In genomic region chr1:112501810-112502641, GRCh38 we compare ENCODE assay signal across 1 cellular context.
A peak's percentile ranks its signal among the peaks of the same experiment; 100 is the strongest.
TF ChIP-seq lines count a peak whose summit lies in the region.

No MANE protein-coding gene starts in this region.

TF ChIP-seq in HEK293, 187 proteins besides CTCF, POLR2A, EP300 and RAD21 (continued from another document and continues in another):
- TF ChIP-seq SP2 (tag by site-specific recombination; IDR thresholded peaks at IDR 0.05) (no peak), KLF10 (tag by site-specific recombination; IDR thresholded peaks at IDR 0.05) (no peak), ZNF184 (tag by site-specific recombination; IDR thresholded peaks at IDR 0.05) (no peak), ZNF18 (tag by site-specific recombination; IDR thresholded peaks at IDR 0.05) (no peak), ZNF16 (tag by site-specific recombination; IDR thresholded peaks at IDR 0.05; ENCODE audit: low read depth) (no peak), ZNF518A (tag by site-specific recombination; conservative IDR thresholded peaks at IDR 0.05; ENCODE audit: low read depth) (no peak), RBAK (tag by site-specific recombination; IDR thresholded peaks at IDR 0.05) (no peak), ZNF114 (tag by site-specific recombination; IDR thresholded peaks at IDR 0.05) (no peak), ZNF19 (tag by site-specific recombination; IDR thresholded peaks at IDR 0.05; ENCODE audit: low read depth) (no peak), ZNF707 (tag by site-specific recombination; IDR thresholded peaks at IDR 0.05) (no peak), ZEB2 (tag by site-specific recombination; IDR thresholded peaks at IDR 0.05) (peak; percentile 44; the same call in 1 of the 2 replicates), ZNF266 (tag by site-specific recombination; IDR thresholded peaks at IDR 0.05; ENCODE audit: low read depth) (no peak), ZNF610 (tag by site-specific recombination; IDR thresholded peaks at IDR 0.05; ENCODE audit: borderline replicate concordance) (no peak), GFI1B (tag by site-specific recombination; IDR thresholded peaks at IDR 0.05) (no peak), ZNF157 (tag by site-specific recombination; IDR thresholded peaks at IDR 0.05) (no peak), ZNF426 (tag by site-specific recombination; IDR thresholded peaks at IDR 0.05) (no peak), ZNF24 (tag by site-specific recombination; IDR thresholded peaks at IDR 0.05) (no peak), ZNF274 (IDR thresholded peaks at IDR 0.05; ENCODE audit: low read length) (no peak), ZNF274 (tag by site-specific recombination; IDR thresholded peaks at IDR 0.05; ENCODE audit: borderline replicate concordance) (no peak), ZFP3 (tag by site-specific recombination; IDR thresholded peaks at IDR 0.05; ENCODE audit: low read depth) (no peak), ZNF10 (tag by site-specific recombination; IDR thresholded peaks at IDR 0.05) (no peak), ZNF677 (tag by site-specific recombination; IDR thresholded peaks at IDR 0.05) (no peak), ZNF423 (tag by site-specific recombination; IDR thresholded peaks at IDR 0.05) (no peak), HOXC10 (CRISPR knock-in tag; IDR thresholded peaks at IDR 0.05) (no peak), ZNF529 (tag by site-specific recombination; IDR thresholded peaks at IDR 0.05; ENCODE audit: insufficient replicate concordance) (no peak), ZNF48 (tag by site-specific recombination; IDR thresholded peaks at IDR 0.05) (no peak), ZNF311 (tag by site-specific recombination; IDR thresholded peaks at IDR 0.05; ENCODE audit: borderline replicate concordance) (no peak), ZNF366 (tag by site-specific recombination; conservative IDR thresholded peaks at IDR 0.05) (no peak), ZNF354C (tag by site-specific recombination; IDR thresholded peaks at IDR 0.05; ENCODE audit: borderline replicate concordance, low read depth) (no peak), ZNF558 (tag by site-specific recombination; IDR thresholded peaks at IDR 0.05) (no peak), ZNF76 (tag by site-specific recombination; IDR thresholded peaks at IDR 0.05; ENCODE audit: borderline replicate concordance, low read depth) (no peak; the same call in 1 of the 2 replicates), ZNF202 (tag by site-specific recombination; IDR thresholded peaks at IDR 0.05; ENCODE audit: borderline replicate concordance) (no peak), MYNN (tag by site-specific recombination; IDR thresholded peaks at IDR 0.05; ENCODE audit: borderline replicate concordance) (no peak), YY1 (tag by site-specific recombination; IDR thresholded peaks at IDR 0.05) (no peak), KLF8 (tag by site-specific recombination; IDR thresholded peaks at IDR 0.05) (no peak), ZNF658 (tag by site-specific recombination; IDR thresholded peaks at IDR 0.05) (no peak), ZNF561 (tag by site-specific recombination; IDR thresholded peaks at IDR 0.05; ENCODE audit: borderline replicate concordance) (peak; percentile 73; the same call in 1 of the 2 replicates), ZNF211 (tag by site-specific recombination; IDR thresholded peaks at IDR 0.05; ENCODE audit: low read depth) (no peak), ZNF623 (tag by site-specific recombination; IDR thresholded peaks at IDR 0.05) (no peak), ZNF624 (tag by site-specific recombination; IDR thresholded peaks at IDR 0.05) (no peak), ZNF544 (tag by site-specific recombination; IDR thresholded peaks at IDR 0.05) (no peak), ZFP41 (tag by site-specific recombination; IDR thresholded peaks at IDR 0.05; ENCODE audit: borderline replicate concordance) (no peak), WT1 (tag by site-specific recombination; IDR thresholded peaks at IDR 0.05) (no peak), ZNF155 (tag by site-specific recombination; IDR thresholded peaks at IDR 0.05) (no peak), ZNF221 (tag by site-specific recombination; IDR thresholded peaks at IDR 0.05; ENCODE audit: borderline replicate concordance) (no peak), OSR2 (tag by site-specific recombination; IDR thresholded peaks at IDR 0.05) (no peak), BCL6B (tag by site-specific recombination; IDR thresholded peaks at IDR 0.05) (no peak)
- TF ChIP-seq, protein P1, sequence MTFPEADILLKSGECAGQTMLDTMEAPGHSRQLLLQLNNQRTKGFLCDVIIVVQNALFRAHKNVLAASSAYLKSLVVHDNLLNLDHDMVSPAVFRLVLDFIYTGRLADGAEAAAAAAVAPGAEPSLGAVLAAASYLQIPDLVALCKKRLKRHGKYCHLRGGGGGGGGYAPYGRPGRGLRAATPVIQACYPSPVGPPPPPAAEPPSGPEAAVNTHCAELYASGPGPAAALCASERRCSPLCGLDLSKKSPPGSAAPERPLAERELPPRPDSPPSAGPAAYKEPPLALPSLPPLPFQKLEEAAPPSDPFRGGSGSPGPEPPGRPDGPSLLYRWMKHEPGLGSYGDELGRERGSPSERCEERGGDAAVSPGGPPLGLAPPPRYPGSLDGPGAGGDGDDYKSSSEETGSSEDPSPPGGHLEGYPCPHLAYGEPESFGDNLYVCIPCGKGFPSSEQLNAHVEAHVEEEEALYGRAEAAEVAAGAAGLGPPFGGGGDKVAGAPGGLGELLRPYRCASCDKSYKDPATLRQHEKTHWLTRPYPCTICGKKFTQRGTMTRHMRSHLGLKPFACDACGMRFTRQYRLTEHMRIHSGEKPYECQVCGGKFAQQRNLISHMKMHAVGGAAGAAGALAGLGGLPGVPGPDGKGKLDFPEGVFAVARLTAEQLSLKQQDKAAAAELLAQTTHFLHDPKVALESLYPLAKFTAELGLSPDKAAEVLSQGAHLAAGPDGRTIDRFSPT (tag by site-specific recombination; IDR thresholded peaks at IDR 0.05), result no peak
- TF ChIP-seq, protein P2, sequence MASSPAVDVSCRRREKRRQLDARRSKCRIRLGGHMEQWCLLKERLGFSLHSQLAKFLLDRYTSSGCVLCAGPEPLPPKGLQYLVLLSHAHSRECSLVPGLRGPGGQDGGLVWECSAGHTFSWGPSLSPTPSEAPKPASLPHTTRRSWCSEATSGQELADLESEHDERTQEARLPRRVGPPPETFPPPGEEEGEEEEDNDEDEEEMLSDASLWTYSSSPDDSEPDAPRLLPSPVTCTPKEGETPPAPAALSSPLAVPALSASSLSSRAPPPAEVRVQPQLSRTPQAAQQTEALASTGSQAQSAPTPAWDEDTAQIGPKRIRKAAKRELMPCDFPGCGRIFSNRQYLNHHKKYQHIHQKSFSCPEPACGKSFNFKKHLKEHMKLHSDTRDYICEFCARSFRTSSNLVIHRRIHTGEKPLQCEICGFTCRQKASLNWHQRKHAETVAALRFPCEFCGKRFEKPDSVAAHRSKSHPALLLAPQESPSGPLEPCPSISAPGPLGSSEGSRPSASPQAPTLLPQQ (tag by site-specific recombination; IDR thresholded peaks at IDR 0.05), result peak; percentile 69; the same call in 1 of the 2 replicates
- TF ChIP-seq, protein P3, sequence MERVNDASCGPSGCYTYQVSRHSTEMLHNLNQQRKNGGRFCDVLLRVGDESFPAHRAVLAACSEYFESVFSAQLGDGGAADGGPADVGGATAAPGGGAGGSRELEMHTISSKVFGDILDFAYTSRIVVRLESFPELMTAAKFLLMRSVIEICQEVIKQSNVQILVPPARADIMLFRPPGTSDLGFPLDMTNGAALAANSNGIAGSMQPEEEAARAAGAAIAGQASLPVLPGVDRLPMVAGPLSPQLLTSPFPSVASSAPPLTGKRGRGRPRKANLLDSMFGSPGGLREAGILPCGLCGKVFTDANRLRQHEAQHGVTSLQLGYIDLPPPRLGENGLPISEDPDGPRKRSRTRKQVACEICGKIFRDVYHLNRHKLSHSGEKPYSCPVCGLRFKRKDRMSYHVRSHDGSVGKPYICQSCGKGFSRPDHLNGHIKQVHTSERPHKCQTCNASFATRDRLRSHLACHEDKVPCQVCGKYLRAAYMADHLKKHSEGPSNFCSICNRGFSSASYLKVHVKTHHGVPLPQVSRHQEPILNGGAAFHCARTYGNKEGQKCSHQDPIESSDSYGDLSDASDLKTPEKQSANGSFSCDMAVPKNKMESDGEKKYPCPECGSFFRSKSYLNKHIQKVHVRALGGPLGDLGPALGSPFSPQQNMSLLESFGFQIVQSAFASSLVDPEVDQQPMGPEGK (tag by site-specific recombination; IDR thresholded peaks at IDR 0.05), result peak; percentile 49; the same call in 1 of the 2 replicates
- TF ChIP-seq, protein P4, sequence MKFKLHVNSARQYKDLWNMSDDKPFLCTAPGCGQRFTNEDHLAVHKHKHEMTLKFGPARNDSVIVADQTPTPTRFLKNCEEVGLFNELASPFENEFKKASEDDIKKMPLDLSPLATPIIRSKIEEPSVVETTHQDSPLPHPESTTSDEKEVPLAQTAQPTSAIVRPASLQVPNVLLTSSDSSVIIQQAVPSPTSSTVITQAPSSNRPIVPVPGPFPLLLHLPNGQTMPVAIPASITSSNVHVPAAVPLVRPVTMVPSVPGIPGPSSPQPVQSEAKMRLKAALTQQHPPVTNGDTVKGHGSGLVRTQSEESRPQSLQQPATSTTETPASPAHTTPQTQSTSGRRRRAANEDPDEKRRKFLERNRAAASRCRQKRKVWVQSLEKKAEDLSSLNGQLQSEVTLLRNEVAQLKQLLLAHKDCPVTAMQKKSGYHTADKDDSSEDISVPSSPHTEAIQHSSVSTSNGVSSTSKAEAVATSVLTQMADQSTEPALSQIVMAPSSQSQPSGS (tag by site-specific recombination; IDR thresholded peaks at IDR 0.05; ENCODE audit: low read depth), result no peak
- TF ChIP-seq, protein P5, sequence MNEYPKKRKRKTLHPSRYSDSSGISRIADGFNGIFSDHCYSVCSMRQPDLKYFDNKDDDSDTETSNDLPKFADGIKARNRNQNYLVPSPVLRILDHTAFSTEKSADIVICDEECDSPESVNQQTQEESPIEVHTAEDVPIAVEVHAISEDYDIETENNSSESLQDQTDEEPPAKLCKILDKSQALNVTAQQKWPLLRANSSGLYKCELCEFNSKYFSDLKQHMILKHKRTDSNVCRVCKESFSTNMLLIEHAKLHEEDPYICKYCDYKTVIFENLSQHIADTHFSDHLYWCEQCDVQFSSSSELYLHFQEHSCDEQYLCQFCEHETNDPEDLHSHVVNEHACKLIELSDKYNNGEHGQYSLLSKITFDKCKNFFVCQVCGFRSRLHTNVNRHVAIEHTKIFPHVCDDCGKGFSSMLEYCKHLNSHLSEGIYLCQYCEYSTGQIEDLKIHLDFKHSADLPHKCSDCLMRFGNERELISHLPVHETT (tag by site-specific recombination; IDR thresholded peaks at IDR 0.05), result no peak
- TF ChIP-seq, protein P6, sequence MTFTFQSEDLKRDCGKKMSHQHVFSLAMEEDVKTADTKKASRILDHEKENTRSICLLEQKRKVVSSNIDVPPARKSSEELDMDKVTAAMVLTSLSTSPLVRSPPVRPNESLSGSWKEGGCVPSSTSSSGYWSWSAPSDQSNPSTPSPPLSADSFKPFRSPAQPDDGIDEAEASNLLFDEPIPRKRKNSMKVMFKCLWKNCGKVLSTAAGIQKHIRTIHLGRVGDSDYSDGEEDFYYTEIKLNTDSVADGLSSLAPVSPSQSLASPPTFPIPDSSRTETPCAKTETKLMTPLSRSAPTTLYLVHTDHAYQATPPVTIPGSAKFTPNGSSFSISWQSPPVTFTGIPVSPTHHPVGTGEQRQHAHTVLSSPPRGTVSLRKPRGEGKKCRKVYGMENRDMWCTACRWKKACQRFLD (tag by site-specific recombination; IDR thresholded peaks at IDR 0.05), result no peak
